In genomic region chr7:116298055-116298454, GRCh38 we compare ENCODE assay signal across 8 cellular contexts.
"Had no signal": no experiment of that assay in that cellular context is flagged by ENCODE, and none has a peak within 500 bp of the region (broad histone marks: within the 10 kb centered on the region; RNA-seq: fewer than 3 reads in every experiment).

No MANE protein-coding gene starts in this region.

- DNase-seq: GDM1, GF-D8 had no signal

- ATAC-seq: GM12878 had no signal

- H3K4me3 ChIP-seq: GM12878 had no signal

- FAIRE-seq: G401.6, GM12878, GM12891, GM12892, GM18507, GM19239 had no signal
